In genomic region chr2:178914259-178914849, GRCh38 we compare ENCODE assay signal across 8 cellular contexts.
DNase-seq lines count a peak whose midpoint lies in the region; ATAC-seq, FAIRE-seq and TF ChIP-seq lines count a peak whose summit lies in the region.

No MANE protein-coding gene starts in this region.

- H3K27ac Mint-ChIP-seq in nephron progenitor cell = no peak overlapping the region

- peak; percentile 13 for FAIRE-seq in HTR-8/SVneo (lab: Jason Lieb, UNC)

- H3K9me3 Mint-ChIP-seq in nephron progenitor cell = no peaks in the 10 kb centered on the region

- H3K4me1 Mint-ChIP-seq in nephron progenitor cell = peaks cover 13% of the 10 kb centered on the region

- no peaks in the 10 kb centered on the region for H3K36me3 Mint-ChIP-seq in nephron progenitor cell (ENCODE audit: low read depth)

- H3K4me3 Mint-ChIP-seq in nephron progenitor cell = no peak overlapping the region

- DNase-seq in DMS 273 treated with DMSO at 0.1 percent for 48 hours (lab: John Stamatoyannopoulos, UW) (peak; percentile 31), HTR-8/SVneo (ENCODE audit: insufficient read length, low spot score) (peak; percentile 57), OCI-M2 (lab: John Stamatoyannopoulos, UW; ENCODE audit: unreplicated experiment) (peak; percentile 5), activated T-cell treated with anti-CD3 and anti-CD28 coated beads for 48 hours (ENCODE audit: low read depth) (peak; percentile 55), fibroblast of gingiva (ENCODE audit: low read depth) (peak; percentile 77), nephron progenitor cell (peak; percentile 83)
- DNase-seq in stimulated activated naive CD8-positive, alpha-beta T cell treated with anti-CD3 and anti-CD28 coated beads, Interleukin-15, Interleukin-2, amounts not matched to agents 100 U/mL and 50 U/mL, for 24 hours = peak; percentile 79

- H3K27me3 Mint-ChIP-seq in nephron progenitor cell (ENCODE audit: low read depth, poor library complexity) = peaks cover 2% of the 10 kb centered on the region

- ATAC-seq in GM21447 (IDR thresholded peaks at IDR 0.05; ENCODE audit: unreplicated experiment) = peak; percentile 96
- ATAC-seq in stimulated activated naive CD8-positive, alpha-beta T cell treated with anti-CD3 and anti-CD28 coated beads, Interleukin-15, Interleukin-2, amounts not matched to agents 100 U/mL and 50 U/mL, for 24 hours = peak; percentile 82

- peak; percentile 80 for TF ChIP-seq CTCF in nephron progenitor cell (IDR thresholded peaks at IDR 0.05)

Comparison
In these comparisons a context has a peak if more than half of its experiments do, and no peak if none do; other contexts are left out.
1. Peak in every context shown above with its lines: DNase-seq and ATAC-seq.
2. DNase-seq: peak in every context shown above with its lines; median percentile 83 in nephron progenitor cell; 79 in stimulated activated naive CD8-positive, alpha-beta T cell treated with anti-CD3 and anti-CD28 coated beads, Interleukin-15, Interleukin-2, amounts not matched to agents 100 U/mL and 50 U/mL, for 24 hours; 77 in fibroblast of gingiva; 57 in HTR-8/SVneo; 55 in activated T-cell treated with anti-CD3 and anti-CD28 coated beads for 48 hours; 31 in DMS 273 treated with DMSO at 0.1 percent for 48 hours; 5 in OCI-M2.